In genomic region chr20:62066339-62066982, GRCh38 we compare ENCODE assay signal across 8 cellular contexts. TPM values are rescaled to one million over a fixed set of nuclear protein-coding genes. Genes with fewer than 3 reads are reported as not detected.
DNase-seq lines count a peak whose midpoint lies in the region; ATAC-seq and TF ChIP-seq lines count a peak whose summit lies in the region.

No MANE protein-coding gene starts in this region.

- H3K4me3 ChIP-seq in fibroblast of lung (replicated peaks in 1 of 4; ENCODE audit: control extremely low read depth in 1 of 4, insufficient read depth in 1 of 4, low read depth in 3 of 4, low read length in 4 of 4) (peak overlapping the region; percentile 56 to 71 (median 64)), suprapubic skin (peak overlapping the region; percentile 71)

- TF ChIP-seq POLR2A in GM18505 (IDR thresholded peaks at IDR 0.05; ENCODE audit: borderline replicate concordance, extremely low read depth, insufficient read depth, insufficient read length) = no peak
- no peak for TF ChIP-seq POLR2A in suprapubic skin (IDR thresholded peaks at IDR 0.05)

- H3K9me3 ChIP-seq in fibroblast of lung (ENCODE audit: control insufficient read depth, insufficient read depth, low read depth, low read length) = no peaks in the 10 kb centered on the region
- H3K9me3 ChIP-seq in suprapubic skin = no peaks in the 10 kb centered on the region

- H3K27ac ChIP-seq in fibroblast of lung (ENCODE audit: insufficient read depth, low read length) (peak overlapping the region; percentile 50), suprapubic skin (peak overlapping the region; percentile 93)

- H3K4me1 ChIP-seq in fibroblast of lung (ENCODE audit: control insufficient read depth, extremely low read depth, insufficient read depth, low read length) (peaks cover 15% of the 10 kb centered on the region), suprapubic skin (peaks cover 43% of the 10 kb centered on the region)

- peak overlapping the region; percentile 87 to 88 for H3K27ac Mint-ChIP-seq in natural killer cell

- peak overlapping the region; percentile 89 for H3K4me3 Mint-ChIP-seq in natural killer cell

- H3K79me2 ChIP-seq in fibroblast of lung (ENCODE audit: control insufficient read depth, insufficient read depth, low read length) = peaks cover 14% of the 10 kb centered on the region

- intact Hi-C loops in natural killer cell (cut with micrococcal nuclease) = loop anchor here (2.0 to 5.0 kb wide), 2 partner anchors 54 to 76 kb away; partner anchors contain the start of genes PSMA7 and SS18L1

- H3K36me3 ChIP-seq in fibroblast of lung (ENCODE audit: control insufficient read depth, insufficient read depth, low read length) (no peaks in the 10 kb centered on the region), suprapubic skin (no peaks in the 10 kb centered on the region)

- peak; percentile 92 for DNase-seq in 8988T
- DNase-seq in NCI-H460 (ENCODE audit: extremely low read depth, low read depth) = peak; percentile 6
- DNase-seq in activated T-cell treated with anti-CD3 and anti-CD28 coated beads for 4 hours = peak; percentile 28
- peak; percentile 39 to 41 for DNase-seq in fibroblast of lung (ENCODE audit: low read depth in 2 of 2)
- no peak for DNase-seq in natural killer cell
- peak in 1 of 2 donors; percentile 76 for DNase-seq in suprapubic skin (ENCODE audit: low spot score in 2 of 2)

- no peaks in the 10 kb centered on the region for H3K36me3 Mint-ChIP-seq in natural killer cell

- H3K27me3 Mint-ChIP-seq in natural killer cell (ENCODE audit: low read depth in 2 of 2) = peaks cover 7 to 9% of the 10 kb centered on the region in 2 donors

- H3K9me3 Mint-ChIP-seq in natural killer cell = no peaks in the 10 kb centered on the region

- TF ChIP-seq CTCF in fibroblast of lung (conservative IDR thresholded peaks at IDR 0.05 in 1 of 2, IDR thresholded peaks at IDR 0.05 in 1 of 2; ENCODE audit: low read depth in 1 of 2, low read length in 2 of 2) (no peak), natural killer cell (IDR thresholded peaks at IDR 0.05) (no peak), suprapubic skin (IDR thresholded peaks at IDR 0.05) (no peak)

- H3K4me1 Mint-ChIP-seq in natural killer cell = peaks cover 30 to 35% of the 10 kb centered on the region in 2 donors

- H3K27me3 ChIP-seq in fibroblast of lung (ENCODE audit: control insufficient read depth, insufficient read depth, low read length) = no peaks in the 10 kb centered on the region
- no peaks in the 10 kb centered on the region for H3K27me3 ChIP-seq in suprapubic skin

- peak overlapping the region; percentile 9 for H2AFZ ChIP-seq in fibroblast of lung (ENCODE audit: low read length)

- peak overlapping the region; percentile 88 for H3K4me2 ChIP-seq in fibroblast of lung (ENCODE audit: extremely low read depth, insufficient read depth, low read length)

- no peaks in the 10 kb centered on the region for H4K20me1 ChIP-seq in fibroblast of lung (ENCODE audit: control insufficient read depth, extremely low read depth, insufficient read depth, low read length)

- TF ChIP-seq EP300 in suprapubic skin (IDR thresholded peaks at IDR 0.05) = no peak

- ATAC-seq in GM18505 (IDR thresholded peaks at IDR 0.05; ENCODE audit: unreplicated experiment) = peak; percentile 36
- ATAC-seq in HG03103 (IDR thresholded peaks at IDR 0.05; ENCODE audit: low read depth, unreplicated experiment) = peak; percentile 30
- ATAC-seq in natural killer cell = peak in 2 of 3 donors; percentile 11

- WGBS in suprapubic skin = 2% methylated on average over 15 of the region's 47 CpGs

- H3K9ac ChIP-seq in fibroblast of lung (ENCODE audit: insufficient read depth, low read length) = peak overlapping the region; percentile 79

RNA-seq across cellular contexts. Expression of gene TAF4, which starts 0.8 kb away (rescaled TPM):
- total RNA-seq in NCI-H460 (2014; rRNA removed; shearing (Covaris generic)) = 4.0 and 6.6 TPM in 2 replicates
- polyA plus RNA-seq in NCI-H460 (2014; cell fraction: nucleus; rRNA removed) = 7.2 and 15.6 TPM in 2 replicates
- total RNA-seq in fibroblast of lung (2.8 and 3.0 TPM in 2 replicates), natural killer cell (10 to 100 TPM; 30.0 to 35.1 (median 30.3) TPM), suprapubic skin (10 to 100 TPM; 18.0 to 31.8 (median 25.8) TPM)
- polyA plus RNA-seq in fibroblast of lung = 2.6 and 4.2 TPM in 2 replicates
- 4.3 and 7.5 TPM in 2 replicates for polyA plus RNA-seq in fibroblast of lung (2012)
- polyA minus RNA-seq in fibroblast of lung (ENCODE audit: low replicate concordance) = 2.0 and 8.6 TPM in 2 replicates

RNA-seq across cellular contexts. Expression of gene LSM14B, which starts 55.8 kb away (rescaled TPM):
- 24.6 and 29.2 TPM in 2 replicates for total RNA-seq in NCI-H460 (2014; rRNA removed; shearing (Covaris generic))
- polyA plus RNA-seq in NCI-H460 (2014; cell fraction: nucleus; rRNA removed) = 27.5 and 34.2 TPM in 2 replicates
- total RNA-seq in fibroblast of lung = 46.7 and 48.7 TPM in 2 replicates
- polyA plus RNA-seq in fibroblast of lung = 20.2 and 24.7 TPM in 2 replicates
- polyA plus RNA-seq in fibroblast of lung (2012) = 32.4 and 34.4 TPM in 2 replicates
- 27.2 and 30.0 TPM in 2 replicates for polyA minus RNA-seq in fibroblast of lung (ENCODE audit: low replicate concordance)
- 10 to 100 TPM; 41.1 to 56.2 (median 47.3) TPM for total RNA-seq in natural killer cell
- total RNA-seq in suprapubic skin = 10 to 100 TPM; 32.4 to 45.7 (median 37.0) TPM
